Comparison of ENCODE assay signal across 18 cellular contexts in genomic region chr15:66764067-66764428, GRCh38.
DNase-seq lines count a peak whose midpoint lies in the region; ATAC-seq and TF ChIP-seq lines count a peak whose summit lies in the region.
"Had no signal": no experiment of that assay in that cellular context is flagged by ENCODE, and none has a peak within 500 bp of the region (broad histone marks: within the 10 kb centered on the region; RNA-seq: fewer than 3 reads in every experiment).

No MANE protein-coding gene starts in this region.

- peaks cover 44% of the 10 kb centered on the region for H3F3A ChIP-seq in SK-N-SH (replicated peaks; ENCODE audit: insufficient read depth)

- no peaks in the 10 kb centered on the region for H3K9me3 ChIP-seq in SK-N-SH
- H3K9me3 ChIP-seq in lung (ENCODE audit: control insufficient read depth in 2 of 2, insufficient read depth in 1 of 2, low read length in 1 of 2), result no peaks in the 10 kb centered on the region
- H3K9me3 ChIP-seq in thoracic aorta, result no peaks in the 10 kb centered on the region
- H3K9me3 ChIP-seq: testis had no signal

- H3K9me2 ChIP-seq in SK-N-SH, result no peaks in the 10 kb centered on the region

- H2AFZ ChIP-seq in SK-N-SH (ENCODE audit: low read depth), result no peak overlapping the region

- no peak overlapping the region for H3K9ac ChIP-seq in SK-N-SH

- H3K36me3 ChIP-seq in SK-N-SH (replicated peaks in 1 of 2; ENCODE audit: control insufficient read depth in 1 of 2, insufficient read depth in 2 of 2, low read length in 1 of 2) (peaks cover 0 to 10% of the 10 kb centered on the region in 2 experiments), lung (ENCODE audit: control insufficient read depth in 2 of 2, insufficient read depth in 2 of 2, low read length in 2 of 2) (no peaks in the 10 kb centered on the region), thoracic aorta (no peaks in the 10 kb centered on the region)

- no peak overlapping the region; the same call in 1 of the 2 replicates for H3K4me2 ChIP-seq in SK-N-SH

- TF ChIP-seq RAD21 in SK-N-SH (IDR thresholded peaks at IDR 0.05; ENCODE audit: low read length), result no peak

- CTCF ChIA-PET in SK-N-SH (lab: Yijun Ruan, JAX), result interaction anchor here (0.7 to 5.1 kb wide), 3 partner anchors 10 to 75 kb away, joined by 3 to 27 read pairs (median 3); no protein-coding TSS in a partner anchor

- H3K4me1 ChIP-seq in SK-N-SH (ENCODE audit: control insufficient read depth in 1 of 2, insufficient read depth in 2 of 2, low read depth in 1 of 2, low read length in 1 of 2), result peaks cover 26 to 58% of the 10 kb centered on the region in 2 experiments
- H3K4me1 ChIP-seq in lung (ENCODE audit: control insufficient read depth in 2 of 2, insufficient read depth in 2 of 2, low read length in 2 of 2), result peaks cover 22 to 44% of the 10 kb centered on the region in 2 donors
- H3K4me1 ChIP-seq in thoracic aorta (ENCODE audit: control insufficient read depth in 1 of 2, low read depth in 2 of 2), result peaks cover 62 to 84% of the 10 kb centered on the region in 2 donors

- H3K27me3 ChIP-seq in SK-N-SH (ENCODE audit: insufficient read depth) (no peaks in the 10 kb centered on the region), lung (ENCODE audit: control insufficient read depth, insufficient read depth) (no peaks in the 10 kb centered on the region), thoracic aorta (replicated peaks; ENCODE audit: insufficient read depth) (no peaks in the 10 kb centered on the region)
- H3K27me3 ChIP-seq: testis had no signal

- no peak for TF ChIP-seq EP300 in SK-N-SH (IDR thresholded peaks at IDR 0.05; ENCODE audit: borderline replicate concordance in 1 of 2, low read depth in 1 of 2, low read length in 1 of 2)

- TF ChIP-seq CTCF in SK-N-SH (IDR thresholded peaks at IDR 0.05) (no peak), lung (IDR thresholded peaks at IDR 0.05; ENCODE audit: control extremely low read depth, extremely low read depth) (no peak), thoracic aorta (IDR thresholded peaks at IDR 0.05) (no peak)

- H4K20me1 ChIP-seq in SK-N-SH (ENCODE audit: insufficient read depth), result peaks cover 70% of the 10 kb centered on the region

- peak overlapping the region in 1 of 2 experiments; percentile 39; a peak in 2 of 4 replicates for H3K27ac ChIP-seq in SK-N-SH (ENCODE audit: low read depth in 2 of 2, low read length in 1 of 2)
- peak overlapping the region; percentile 81 to 95 for H3K27ac ChIP-seq in lung (ENCODE audit: low read depth in 1 of 2, low read length in 1 of 2)
- peak overlapping the region; percentile 81 to 90 for H3K27ac ChIP-seq in thoracic aorta
- H3K27ac ChIP-seq: testis had no signal

- no peak overlapping the region for H3K4me3 ChIP-seq in SK-N-SH (ENCODE audit: low read depth in 2 of 2, low read length in 1 of 2)
- H3K4me3 ChIP-seq in lung, result no peak overlapping the region
- H3K4me3 ChIP-seq in thoracic aorta, result no peak overlapping the region
- H3K4me3 ChIP-seq: testis had no signal

- POLR2A ChIA-PET in SK-N-SH (lab: Yijun Ruan, JAX), result no interaction called here

- DNase-seq in SK-N-SH, result no peak
- peak; percentile 54 for DNase-seq in amniotic epithelial cell (ENCODE audit: low read depth)
- DNase-seq in lung (ENCODE audit: low spot score), result no peak
- no peak for DNase-seq in thoracic aorta (ENCODE audit: low spot score)
- DNase-seq in globus pallidus (ENCODE audit: low spot score), result no peak
- no peak for DNase-seq in RKO (ENCODE audit: low spot score)
- DNase-seq: 8988T; activated CD8-positive, alpha-beta memory T cell treated with anti-CD3 and anti-CD28 coated beads, Interleukin-2, amount 10 ng/mL, durations not matched to agents 7 days and 5 days; activated gamma-delta T cell treated with Interleukin-2 at 50 U/mL for 16 hours; CD8-positive, alpha-beta memory T cell; mammary epithelial cell; NCI-H1930; NCI-H526; stimulated activated CD4-positive, alpha-beta T cell treated with anti-CD3 and anti-CD28 coated beads, Interleukin-4, amount 100 ng/mL, for 1 hour; stimulated activated CD8-positive, alpha-beta memory T cell treated with anti-CD3 and anti-CD28 coated beads, Interleukin-4, amount 100 ng/mL, for 48 hours; testis had no signal

- H3K79me2 ChIP-seq in SK-N-SH (ENCODE audit: insufficient read depth), result peaks cover 95% of the 10 kb centered on the region

- ATAC-seq in SK-N-SH treated with all-trans-retinoic acid at 6 μM for 48 hours (no peak), lung (ENCODE audit: insufficient read depth, low FRiP score) (no peak), thoracic aorta (ENCODE audit: insufficient number of reproducible peaks, low FRiP score, low read depth) (no peak), HG02642 (IDR thresholded peaks at IDR 0.05; ENCODE audit: poor library complexity, unreplicated experiment) (no peak)
- ATAC-seq: activated CD8-positive, alpha-beta memory T cell treated with anti-CD3 and anti-CD28 coated beads, Interleukin-2, amount 10 ng/mL, durations not matched to agents 7 days and 5 days had no signal

- 74% methylated on average over 7 of the region's 7 CpGs for WGBS in SK-N-SH (ENCODE audit: low lambda C conversion rate)
- WGBS in lung, 2 donors, result 47 to 74% methylated on average over 7 of the region's 7 CpGs

TF ChIP-seq in SK-N-SH treated with all-trans-retinoic acid at 6 μM for 48 hours, 23 proteins besides CTCF, POLR2A, EP300 and RAD21:
- TF ChIP-seq ISL1 (CRISPR knock-in tag; IDR thresholded peaks at IDR 0.05) (0 out of 2 replicates have a peak, but pooled peaks have one; percentile 4), GLIS3 (CRISPR knock-in tag; IDR thresholded peaks at IDR 0.05) (no peak)
TF ChIP-seq in SK-N-SH treated with all-trans-retinoic acid at 6 μM for 48 hours: peak in this region for 1.

TF ChIP-seq in SK-N-SH, 30 proteins besides CTCF, POLR2A, EP300 and RAD21:
- TF ChIP-seq RXRA (IDR thresholded peaks at IDR 0.05; ENCODE audit: borderline replicate concordance, low read depth), result no peak
- TF ChIP-seq FOXM1 (IDR thresholded peaks at IDR 0.05; ENCODE audit: low read depth), result no peak
- TF ChIP-seq SMC3 (IDR thresholded peaks at IDR 0.05; ENCODE audit: low read depth, low read length), result no peak
- no peak for TF ChIP-seq CHD2 (IDR thresholded peaks at IDR 0.05; ENCODE audit: low read length, partially characterized antibody)
- no peak for TF ChIP-seq YY1 (IDR thresholded peaks at IDR 0.05; ENCODE audit: low read depth)
- no peak for TF ChIP-seq TEAD4 (IDR thresholded peaks at IDR 0.05; ENCODE audit: borderline replicate concordance, insufficient read depth)
- no peak for TF ChIP-seq USF2 (IDR thresholded peaks at IDR 0.05; ENCODE audit: borderline replicate concordance, low read depth, low read length)
- no peak for TF ChIP-seq SIN3A (IDR thresholded peaks at IDR 0.05; ENCODE audit: borderline replicate concordance, low read depth, low read length)
- no peak for TF ChIP-seq FOXJ3 (CRISPR knock-in tag; IDR thresholded peaks at IDR 0.05)
- no peak for TF ChIP-seq FOSL2 (IDR thresholded peaks at IDR 0.05; ENCODE audit: borderline replicate concordance, low read depth)
- TF ChIP-seq RFX5 (IDR thresholded peaks at IDR 0.05; ENCODE audit: low read length), result no peak
- TF ChIP-seq TAF1 (IDR thresholded peaks at IDR 0.05; ENCODE audit: borderline replicate concordance, low read depth, low read length), result no peak
- TF ChIP-seq MXI1 (IDR thresholded peaks at IDR 0.05; ENCODE audit: low read depth, low read length), result no peak
